Comparison of ENCODE assay signal across 5 cellular contexts in genomic region chr3:163708428-163708827, GRCh38.
"Had no signal": no experiment of that assay in that cellular context is flagged by ENCODE, and none has a peak within 500 bp of the region (broad histone marks: within the 10 kb centered on the region; RNA-seq: fewer than 3 reads in every experiment).

No MANE protein-coding gene starts in this region.

- H3K4me2 ChIP-seq: GM23338 had no signal

- H3K27ac Mint-ChIP-seq: GM23338, H9 had no signal

- H3K4me3 Mint-ChIP-seq: GM23338, H9 had no signal

- H3K9me3 Mint-ChIP-seq: GM23338, H9 had no signal

- DNase-seq: H9, HCEC 1CT, IMR-90 had no signal

- H3K4me3 ChIP-seq: GM23338, K562 had no signal

- ATAC-seq: GM23338, K562 had no signal

- H2AFZ ChIP-seq: GM23338 had no signal
